In the genomic region with DNA sequence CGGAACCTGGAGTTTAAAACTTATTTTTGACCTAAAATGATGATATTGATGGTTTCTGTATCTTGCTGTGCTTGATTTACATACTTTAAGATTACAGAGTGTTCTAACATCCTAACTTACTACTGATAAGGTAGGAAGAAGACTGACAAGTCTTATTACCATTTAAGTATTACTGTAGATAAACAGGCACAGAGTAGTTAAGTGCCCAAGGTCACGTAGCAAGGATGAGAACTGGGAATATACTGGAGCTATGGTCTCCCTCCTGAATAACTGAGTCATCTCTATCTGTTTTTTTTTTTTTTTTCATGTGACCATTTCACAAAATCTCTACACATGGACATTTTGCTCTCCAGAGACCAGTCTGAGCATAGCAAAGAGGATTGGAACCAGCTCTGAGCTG, we compare ENCODE assay signal across 10 cellular contexts.
"Had no signal": no experiment of that assay in that cellular context is flagged by ENCODE, and none has a peak within 500 bp of the region (broad histone marks: within the 10 kb centered on the region; RNA-seq: fewer than 3 reads in every experiment).

No MANE protein-coding gene starts in this region.

- H3K36me3 ChIP-seq: heart left ventricle, sigmoid colon, stomach had no signal

- H3K9me3 ChIP-seq: sigmoid colon, stomach had no signal

- H3K27me3 ChIP-seq: sigmoid colon, stomach had no signal

- DNase-seq: left colon; naive thymus-derived CD4-positive, alpha-beta T cell; nephron progenitor cell; stimulated activated CD4-positive, alpha-beta T cell treated with anti-CD3 and anti-CD28 coated beads, Interleukin-12 subunit alpha, Interleukin-12 subunit beta, amount 100 ng/mL, for 4 hours; stimulated activated naive CD4-positive, alpha-beta T cell; stomach; trophoblast cell had no signal

- ATAC-seq: left colon; naive thymus-derived CD4-positive, alpha-beta T cell had no signal

- H3K4me3 ChIP-seq: sigmoid colon, skin epidermis, stomach had no signal

- H3K27ac ChIP-seq: heart left ventricle, sigmoid colon, stomach had no signal
